8 cellular contexts compared by ENCODE assay signal in genomic region chr19:8831373-8831772, GRCh38. TPM values are rescaled to one million over a fixed set of nuclear protein-coding genes. Genes with fewer than 3 reads are reported as not detected.
DNase-seq lines count a peak whose midpoint lies in the region; ATAC-seq and TF ChIP-seq lines count a peak whose summit lies in the region.

No MANE protein-coding gene starts in this region.

- CTCF ChIA-PET in activated CD8-positive, alpha-beta memory T cell treated with anti-CD3 and anti-CD28 coated beads, Interleukin-2, amount 10 ng/mL, durations not matched to agents 7 days and 5 days (lab: Charles Lee): interaction anchor here (0.9 kb wide), 1 partner anchor 252 kb away, joined by 3 read pairs; no protein-coding TSS in a partner anchor

- H3K4me1 ChIP-seq in thoracic aorta (ENCODE audit: control insufficient read depth in 1 of 2, low read depth in 2 of 2): peaks cover 5 to 13% of the 10 kb centered on the region in 2 donors

- H3K4me3 ChIP-seq in kidney epithelial cell (ENCODE audit: low read depth, low read length): peak overlapping the region; percentile 84
- H3K4me3 ChIP-seq in thoracic aorta: peak overlapping the region; percentile 87

- peaks cover 16% of the 10 kb centered on the region for H3K36me3 Mint-ChIP-seq in activated CD8-positive, alpha-beta memory T cell treated with anti-CD3 and anti-CD28 coated beads, Interleukin-2, amount 10 ng/mL, durations not matched to agents 7 days and 5 days
- H3K36me3 Mint-ChIP-seq in activated naive CD8-positive, alpha-beta T cell treated with anti-CD3 and anti-CD28 coated beads for 36 hours: peaks cover 21% of the 10 kb centered on the region

- peak overlapping the region in 1 of 2 donors; percentile 96 for H3K27ac ChIP-seq in thoracic aorta

- peak overlapping the region; percentile 95 for H3K27ac Mint-ChIP-seq in activated CD8-positive, alpha-beta memory T cell treated with anti-CD3 and anti-CD28 coated beads, Interleukin-2, amount 10 ng/mL, durations not matched to agents 7 days and 5 days
- H3K27ac Mint-ChIP-seq in activated naive CD8-positive, alpha-beta T cell treated with anti-CD3 and anti-CD28 coated beads for 36 hours: peak overlapping the region; percentile 93

- DNase-seq in activated CD8-positive, alpha-beta memory T cell treated with anti-CD3 and anti-CD28 coated beads, Interleukin-2, amount 10 ng/mL, durations not matched to agents 7 days and 5 days: no peak
- DNase-seq in activated CD8-positive, alpha-beta memory T cell treated with anti-CD3 and anti-CD28 coated beads for 24 hours: no peak
- no peak for DNase-seq in activated naive CD8-positive, alpha-beta T cell treated with anti-CD3 and anti-CD28 coated beads for 36 hours
- DNase-seq in kidney epithelial cell (ENCODE audit: low read depth) (no peak), thoracic aorta (ENCODE audit: low spot score) (no peak)

- no peaks in the 10 kb centered on the region for H3K27me3 Mint-ChIP-seq in activated CD8-positive, alpha-beta memory T cell treated with anti-CD3 and anti-CD28 coated beads, Interleukin-2, amount 10 ng/mL, durations not matched to agents 7 days and 5 days
- peaks cover 1% of the 10 kb centered on the region for H3K27me3 Mint-ChIP-seq in activated naive CD8-positive, alpha-beta T cell treated with anti-CD3 and anti-CD28 coated beads for 36 hours

- H3K9me3 Mint-ChIP-seq in activated CD8-positive, alpha-beta memory T cell treated with anti-CD3 and anti-CD28 coated beads, Interleukin-2, amount 10 ng/mL, durations not matched to agents 7 days and 5 days (ENCODE audit: low read depth): peaks cover 3% of the 10 kb centered on the region
- peaks cover 6% of the 10 kb centered on the region for H3K9me3 Mint-ChIP-seq in activated naive CD8-positive, alpha-beta T cell treated with anti-CD3 and anti-CD28 coated beads for 36 hours

- no peaks in the 10 kb centered on the region for H3K9me3 ChIP-seq in thoracic aorta

- H3K4me3 Mint-ChIP-seq in activated CD8-positive, alpha-beta memory T cell treated with anti-CD3 and anti-CD28 coated beads, Interleukin-2, amount 10 ng/mL, durations not matched to agents 7 days and 5 days: peak overlapping the region; percentile 81
- H3K4me3 Mint-ChIP-seq in activated naive CD8-positive, alpha-beta T cell treated with anti-CD3 and anti-CD28 coated beads for 36 hours: peak overlapping the region; percentile 86

- peaks cover 16% of the 10 kb centered on the region for H3K4me1 Mint-ChIP-seq in activated CD8-positive, alpha-beta memory T cell treated with anti-CD3 and anti-CD28 coated beads, Interleukin-2, amount 10 ng/mL, durations not matched to agents 7 days and 5 days
- H3K4me1 Mint-ChIP-seq in activated naive CD8-positive, alpha-beta T cell treated with anti-CD3 and anti-CD28 coated beads for 36 hours: peaks cover 12% of the 10 kb centered on the region

- no peak for TF ChIP-seq CTCF in kidney epithelial cell (IDR thresholded peaks at IDR 0.05; ENCODE audit: insufficient read depth, low read length, poor library complexity, severe bottlenecking)
- TF ChIP-seq CTCF in thoracic aorta (IDR thresholded peaks at IDR 0.05): no peak

- ATAC-seq in activated CD8-positive, alpha-beta memory T cell treated with anti-CD3 and anti-CD28 coated beads, Interleukin-2, amount 10 ng/mL, durations not matched to agents 7 days and 5 days: no peak
- ATAC-seq in thoracic aorta (ENCODE audit: insufficient number of reproducible peaks, low FRiP score, low read depth): no peak
- ATAC-seq in HG03520 (IDR thresholded peaks at IDR 0.05; ENCODE audit: unreplicated experiment): no peak
- no peak for ATAC-seq in GM19467 (IDR thresholded peaks at IDR 0.05; ENCODE audit: unreplicated experiment)
- no peak for ATAC-seq in HG02973 (IDR thresholded peaks at IDR 0.05; ENCODE audit: unreplicated experiment)

- H3K27me3 ChIP-seq in kidney epithelial cell (ENCODE audit: control insufficient read depth, insufficient read depth, low read length) (no peaks in the 10 kb centered on the region), thoracic aorta (replicated peaks; ENCODE audit: insufficient read depth) (no peaks in the 10 kb centered on the region)

- H3K36me3 ChIP-seq in kidney epithelial cell (ENCODE audit: control insufficient read depth, insufficient read depth, low read length): peaks cover 1% of the 10 kb centered on the region
- H3K36me3 ChIP-seq in thoracic aorta: peaks cover 16% of the 10 kb centered on the region

RNA-seq across cellular contexts. Expression of gene ZNF558, which starts 0.7 kb away (rescaled TPM):
- 10 to 100 TPM; 16.0 to 26.3 TPM for total RNA-seq in activated CD8-positive, alpha-beta memory T cell treated with anti-CD3 and anti-CD28 coated beads, Interleukin-2, amount 10 ng/mL, durations not matched to agents 7 days and 5 days
- 10 to 100 TPM; 25.4 to 26.7 TPM for total RNA-seq in activated naive CD8-positive, alpha-beta T cell treated with anti-CD3 and anti-CD28 coated beads for 36 hours
- 26.4 and 30.3 TPM in 2 replicates for total RNA-seq in kidney epithelial cell
- 10 to 100 TPM; 35.2 to 44.1 TPM for total RNA-seq in thoracic aorta

RNA-seq across cellular contexts. Expression of gene MBD3L1, which starts 0.8 kb away (rescaled TPM):
- total RNA-seq in activated CD8-positive, alpha-beta memory T cell treated with anti-CD3 and anti-CD28 coated beads, Interleukin-2, amount 10 ng/mL, durations not matched to agents 7 days and 5 days: not detected
- not detected for total RNA-seq in activated naive CD8-positive, alpha-beta T cell treated with anti-CD3 and anti-CD28 coated beads for 36 hours
- total RNA-seq in kidney epithelial cell (not detected in 2 replicates), thoracic aorta (not detected)
